Comparison of ENCODE assay signal across 19 cellular contexts in genomic region chr10:48389272-48389671, GRCh38.
DNase-seq lines count a peak whose midpoint lies in the region; ATAC-seq, FAIRE-seq and TF ChIP-seq lines count a peak whose summit lies in the region.
"Had no signal": no experiment of that assay in that cellular context is flagged by ENCODE, and none has a peak within 500 bp of the region (broad histone marks: within the 10 kb centered on the region; RNA-seq: fewer than 3 reads in every experiment).

No MANE protein-coding gene starts in this region.

- dilution Hi-C loops in endothelial cell of umbilical vein (cut with MboI; ENCODE audit: extremely low pct_ligation_motif_present, low sequenced_read_pairs), result no loop called here

- intact Hi-C loops in endothelial cell of umbilical vein (cut with micrococcal nuclease), result no loop called here

- no peak overlapping the region for H3K4me3 Mint-ChIP-seq in activated T-cell treated with anti-CD3 and anti-CD28 coated beads, Interleukin-2, amount 50 U/mL, for 24 hours
- H3K4me3 Mint-ChIP-seq in stimulated activated naive CD8-positive, alpha-beta T cell treated with anti-CD3 and anti-CD28 coated beads, Interleukin-15, Interleukin-2, amounts not matched to agents 100 ng/mL and 50 ng/mL, for 24 hours, result no peak overlapping the region
- H3K4me3 Mint-ChIP-seq: IgD-negative memory B cell, neural crest cell had no signal

- peak overlapping the region; percentile 5; the same call in 1 of the 2 replicates for H3K27ac ChIP-seq in MM.1S (ENCODE audit: low read length)
- no peak overlapping the region for H3K27ac ChIP-seq in endothelial cell of umbilical vein (ENCODE audit: insufficient read depth, low read depth, low read length)
- H3K27ac ChIP-seq: SJCRH30 had no signal

- no peaks in the 10 kb centered on the region for H4K20me1 ChIP-seq in MM.1S (ENCODE audit: insufficient read depth, low read length)
- no peaks in the 10 kb centered on the region for H4K20me1 ChIP-seq in endothelial cell of umbilical vein (replicated peaks; ENCODE audit: control insufficient read depth, extremely low read depth, insufficient read depth, low read length)

- no peaks in the 10 kb centered on the region for H3K9me3 Mint-ChIP-seq in activated T-cell treated with anti-CD3 and anti-CD28 coated beads, Interleukin-2, amount 50 U/mL, for 24 hours
- peaks cover 4% of the 10 kb centered on the region for H3K9me3 Mint-ChIP-seq in stimulated activated naive CD8-positive, alpha-beta T cell treated with anti-CD3 and anti-CD28 coated beads, Interleukin-15, Interleukin-2, amounts not matched to agents 100 ng/mL and 50 ng/mL, for 24 hours
- H3K9me3 Mint-ChIP-seq: IgD-negative memory B cell, neural crest cell had no signal

- BruUV-seq in endothelial cell of umbilical vein (replicated peaks; lab: Mats Ljungman, UMichigan), result no TSS peak

- H3K36me3 Mint-ChIP-seq in activated T-cell treated with anti-CD3 and anti-CD28 coated beads, Interleukin-2, amount 50 U/mL, for 24 hours (ENCODE audit: low read depth), result no peaks in the 10 kb centered on the region
- peaks cover 5% of the 10 kb centered on the region for H3K36me3 Mint-ChIP-seq in stimulated activated naive CD8-positive, alpha-beta T cell treated with anti-CD3 and anti-CD28 coated beads, Interleukin-15, Interleukin-2, amounts not matched to agents 100 ng/mL and 50 ng/mL, for 24 hours (ENCODE audit: low read depth)

- no peak overlapping the region for H3K9ac ChIP-seq in MM.1S (ENCODE audit: low read length)
- H3K9ac ChIP-seq in endothelial cell of umbilical vein (replicated peaks; ENCODE audit: extremely low read depth, insufficient read depth, low read length), result no peak overlapping the region

- H3K4me1 ChIP-seq in MM.1S (ENCODE audit: low read length) (peaks cover 50% of the 10 kb centered on the region), endothelial cell of umbilical vein (ENCODE audit: control insufficient read depth, extremely low read depth, insufficient read depth, low read length) (peaks cover 30% of the 10 kb centered on the region)

- peaks cover 68% of the 10 kb centered on the region for H3K4me1 Mint-ChIP-seq in activated T-cell treated with anti-CD3 and anti-CD28 coated beads, Interleukin-2, amount 50 U/mL, for 24 hours (ENCODE audit: low read depth)
- H3K4me1 Mint-ChIP-seq in stimulated activated naive CD8-positive, alpha-beta T cell treated with anti-CD3 and anti-CD28 coated beads, Interleukin-15, Interleukin-2, amounts not matched to agents 100 ng/mL and 50 ng/mL, for 24 hours (ENCODE audit: low read depth), result peaks cover 56% of the 10 kb centered on the region

- no peaks in the 10 kb centered on the region for H3K9me1 ChIP-seq in endothelial cell of umbilical vein (replicated peaks; ENCODE audit: control insufficient read depth, extremely low read depth, insufficient read depth, low read length)

- no peaks in the 10 kb centered on the region for H3K27me3 Mint-ChIP-seq in activated T-cell treated with anti-CD3 and anti-CD28 coated beads, Interleukin-2, amount 50 U/mL, for 24 hours
- H3K27me3 Mint-ChIP-seq in stimulated activated naive CD8-positive, alpha-beta T cell treated with anti-CD3 and anti-CD28 coated beads, Interleukin-15, Interleukin-2, amounts not matched to agents 100 ng/mL and 50 ng/mL, for 24 hours, result no peaks in the 10 kb centered on the region
- H3K27me3 Mint-ChIP-seq: IgD-negative memory B cell had no signal

- no peaks in the 10 kb centered on the region for H3K36me3 ChIP-seq in MM.1S (replicated peaks; ENCODE audit: insufficient read depth, low read length)
- no peaks in the 10 kb centered on the region for H3K36me3 ChIP-seq in endothelial cell of umbilical vein (ENCODE audit: control insufficient read depth in 2 of 2, extremely low read depth in 1 of 2, insufficient read depth in 2 of 2, low read length in 2 of 2)
- H3K36me3 ChIP-seq in MG63, result no peaks in the 10 kb centered on the region
- H3K36me3 ChIP-seq: SJCRH30 had no signal

- no peak for DNase-seq in activated T-cell treated with anti-CD3 and anti-CD28 coated beads, Interleukin-2, amount 50 U/mL, for 24 hours
- no peak for DNase-seq in activated T-cell treated with anti-CD3 and anti-CD28 coated beads, Interleukin-2, amount 50 U/mL, for 48 hours
- DNase-seq in MM.1S (peak; percentile 81), endothelial cell of umbilical vein (ENCODE audit: low read depth, low spot score) (peak; percentile 11), MG63 (no peak), AG08395 (ENCODE audit: low spot score) (no peak)
- DNase-seq: activated CD4-positive, alpha-beta T cell treated with anti-CD3 and anti-CD28 coated beads, Interleukin-2, amount 50 U/mL, for 4 hours; activated effector memory CD4-positive, alpha-beta T cell treated with Interleukin-2 at 50 U/mL for 16 hours; COR-L47; mammary epithelial cell; NCI-H1436; NCI-H446; SJCRH30 had no signal

- peak overlapping the region; percentile 22; the same call in 1 of the 2 replicates for H3K4me2 ChIP-seq in MM.1S (ENCODE audit: low read depth, low read length)
- H3K4me2 ChIP-seq in endothelial cell of umbilical vein (ENCODE audit: insufficient read depth, low read length), result no peak overlapping the region

- no peak for ATAC-seq in GM19467 (IDR thresholded peaks at IDR 0.05; ENCODE audit: unreplicated experiment)

- H3K4me3 ChIP-seq in MM.1S (ENCODE audit: low read length) (no peak overlapping the region), endothelial cell of umbilical vein (replicated peaks in 1 of 3; ENCODE audit: insufficient read depth in 1 of 3, low read depth in 1 of 3, low read length in 3 of 3) (no peak overlapping the region), MG63 (no peak overlapping the region)
- H3K4me3 ChIP-seq: SJCRH30 had no signal

- no peak for TF ChIP-seq POLR2A in endothelial cell of umbilical vein (IDR thresholded peaks at IDR 0.05; ENCODE audit: low read depth, low read length)

- POLR2A ChIA-PET in endothelial cell of umbilical vein (lab: Charles Lee), result no interaction called here

- no peak for FAIRE-seq in endothelial cell of umbilical vein (lab: Jason Lieb, UNC)
- FAIRE-seq: colon, G401.6 had no signal

- H3F3A ChIP-seq in MM.1S (ENCODE audit: insufficient read depth, low read length), result peaks cover 8% of the 10 kb centered on the region

- H3K27me3 ChIP-seq in MM.1S (replicated peaks; ENCODE audit: insufficient read depth, low read length) (no peaks in the 10 kb centered on the region), endothelial cell of umbilical vein (ENCODE audit: control insufficient read depth in 2 of 2, insufficient read depth in 2 of 2, low read length in 2 of 2) (no peaks in the 10 kb centered on the region), MG63 (no peaks in the 10 kb centered on the region)
- H3K27me3 ChIP-seq: SJCRH30 had no signal

- no peaks in the 10 kb centered on the region for H3K9me2 ChIP-seq in MM.1S (replicated peaks; ENCODE audit: insufficient read depth, low read length)

- CTCF ChIA-PET in endothelial cell of umbilical vein (lab: Charles Lee), result interaction anchor here (1.1 to 2.4 kb wide), 3 partner anchors 10 to 269 kb away, joined by 4 to 8 read pairs (median 5); no protein-coding TSS in a partner anchor

- peaks cover 20% of the 10 kb centered on the region for H3K79me2 ChIP-seq in MM.1S (ENCODE audit: low read length)
- peaks cover 18% of the 10 kb centered on the region for H3K79me2 ChIP-seq in endothelial cell of umbilical vein (ENCODE audit: control insufficient read depth, insufficient read depth, low read length)

- H3K9me3 ChIP-seq in MM.1S (replicated peaks; ENCODE audit: insufficient read depth, low read length), result no peaks in the 10 kb centered on the region
- H3K9me3 ChIP-seq in endothelial cell of umbilical vein (replicated peaks; ENCODE audit: control insufficient read depth, insufficient read depth, low read length), result no peaks in the 10 kb centered on the region
- H3K9me3 ChIP-seq in MG63, result no peaks in the 10 kb centered on the region
- H3K9me3 ChIP-seq: SJCRH30 had no signal

- peak overlapping the region; percentile 54 for H3K27ac Mint-ChIP-seq in activated T-cell treated with anti-CD3 and anti-CD28 coated beads, Interleukin-2, amount 50 U/mL, for 24 hours
- H3K27ac Mint-ChIP-seq in stimulated activated naive CD8-positive, alpha-beta T cell treated with anti-CD3 and anti-CD28 coated beads, Interleukin-15, Interleukin-2, amounts not matched to agents 100 ng/mL and 50 ng/mL, for 24 hours, result peak overlapping the region; percentile 32
- H3K27ac Mint-ChIP-seq: IgD-negative memory B cell had no signal

- no peak for TF ChIP-seq CTCF in MM.1S (IDR thresholded peaks at IDR 0.05; ENCODE audit: low read length)
- no peak for TF ChIP-seq CTCF in endothelial cell of umbilical vein (IDR thresholded peaks at IDR 0.05; ENCODE audit: extremely low read depth in 1 of 2, insufficient read depth in 1 of 2, low read depth in 1 of 2, low read length in 2 of 2)

- H2AFZ ChIP-seq in MM.1S (ENCODE audit: low read length) (no peak overlapping the region), endothelial cell of umbilical vein (ENCODE audit: low read depth, low read length) (no peak overlapping the region)

TF ChIP-seq in endothelial cell of umbilical vein, 7 proteins besides CTCF, POLR2A, EP300 and RAD21:
- TF ChIP-seq POLR2AphosphoS5 (IDR thresholded peaks at IDR 0.05; ENCODE audit: insufficient read depth, low read depth, low read length) (no peak), EZH2 (IDR thresholded peaks at IDR 0.05; ENCODE audit: borderline replicate concordance, low read depth, low read length, severe bottlenecking) (no peak)

Comparison
In these comparisons a context has a peak if more than half of its experiments do, and no peak if none do; other contexts are left out.
1. DNase-seq: peak in MM.1S (single experiment) and endothelial cell of umbilical vein (single experiment); none in activated T-cell treated with anti-CD3 and anti-CD28 coated beads, Interleukin-2, amount 50 U/mL, for 24 hours (single experiment), activated T-cell treated with anti-CD3 and anti-CD28 coated beads, Interleukin-2, amount 50 U/mL, for 48 hours (0 of 2), MG63 (single experiment) and AG08395 (single experiment).